Comparison of ENCODE assay signal across 1 cellular context in genomic region chr18:55137602-55138001, GRCh38.
TF ChIP-seq lines count a peak whose summit lies in the region.

No MANE protein-coding gene starts in this region.

TF ChIP-seq in IMR-90, 13 proteins besides CTCF, POLR2A, EP300 and RAD21:
- TF ChIP-seq USF2 (IDR thresholded peaks at IDR 0.05; ENCODE audit: low read depth, low read length) (no peak), RCOR1 (IDR thresholded peaks at IDR 0.05; ENCODE audit: insufficient replicate concordance, low read length) (no peak), MXI1 (IDR thresholded peaks at IDR 0.05; ENCODE audit: borderline replicate concordance, low read depth, low read length) (no peak), MAFK (IDR thresholded peaks at IDR 0.05; ENCODE audit: low read depth, low read length) (peak; percentile 59), CHD1 (IDR thresholded peaks at IDR 0.05; ENCODE audit: low read depth, low read length) (no peak)
- TF ChIP-seq, protein P1, sequence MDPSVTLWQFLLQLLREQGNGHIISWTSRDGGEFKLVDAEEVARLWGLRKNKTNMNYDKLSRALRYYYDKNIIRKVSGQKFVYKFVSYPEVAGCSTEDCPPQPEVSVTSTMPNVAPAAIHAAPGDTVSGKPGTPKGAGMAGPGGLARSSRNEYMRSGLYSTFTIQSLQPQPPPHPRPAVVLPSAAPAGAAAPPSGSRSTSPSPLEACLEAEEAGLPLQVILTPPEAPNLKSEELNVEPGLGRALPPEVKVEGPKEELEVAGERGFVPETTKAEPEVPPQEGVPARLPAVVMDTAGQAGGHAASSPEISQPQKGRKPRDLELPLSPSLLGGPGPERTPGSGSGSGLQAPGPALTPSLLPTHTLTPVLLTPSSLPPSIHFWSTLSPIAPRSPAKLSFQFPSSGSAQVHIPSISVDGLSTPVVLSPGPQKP (IDR thresholded peaks at IDR 0.05; ENCODE audit: borderline replicate concordance, low read depth, low read length): no peak
